In genomic region chr10:28410420-28411135, GRCh38 we compare ENCODE assay signal across 1 cellular context.
TF ChIP-seq lines count a peak whose summit lies in the region.

No MANE protein-coding gene starts in this region.

TF ChIP-seq in GM23338, 12 proteins besides CTCF, POLR2A, EP300 and RAD21 (continued from another document):
- TF ChIP-seq ZNF462 (CRISPR knock-in tag; IDR thresholded peaks at IDR 0.05) (no peak), REST (IDR thresholded peaks at IDR 0.05; ENCODE audit: unreplicated experiment) (no peak), ZNF331 (CRISPR knock-in tag; IDR thresholded peaks at IDR 0.05; ENCODE audit: low read depth) (no peak), POLR2AphosphoS5 (IDR thresholded peaks at IDR 0.05; ENCODE audit: low read depth) (no peak), JUNB (IDR thresholded peaks at IDR 0.05; ENCODE audit: unreplicated experiment) (no peak), EZH2phosphoT487 (IDR thresholded peaks at IDR 0.05; ENCODE audit: unreplicated experiment) (no peak), ZNF114 (CRISPR knock-in tag; IDR thresholded peaks at IDR 0.05) (no peak)
